9 cellular contexts compared by ENCODE assay signal in the genomic region with DNA sequence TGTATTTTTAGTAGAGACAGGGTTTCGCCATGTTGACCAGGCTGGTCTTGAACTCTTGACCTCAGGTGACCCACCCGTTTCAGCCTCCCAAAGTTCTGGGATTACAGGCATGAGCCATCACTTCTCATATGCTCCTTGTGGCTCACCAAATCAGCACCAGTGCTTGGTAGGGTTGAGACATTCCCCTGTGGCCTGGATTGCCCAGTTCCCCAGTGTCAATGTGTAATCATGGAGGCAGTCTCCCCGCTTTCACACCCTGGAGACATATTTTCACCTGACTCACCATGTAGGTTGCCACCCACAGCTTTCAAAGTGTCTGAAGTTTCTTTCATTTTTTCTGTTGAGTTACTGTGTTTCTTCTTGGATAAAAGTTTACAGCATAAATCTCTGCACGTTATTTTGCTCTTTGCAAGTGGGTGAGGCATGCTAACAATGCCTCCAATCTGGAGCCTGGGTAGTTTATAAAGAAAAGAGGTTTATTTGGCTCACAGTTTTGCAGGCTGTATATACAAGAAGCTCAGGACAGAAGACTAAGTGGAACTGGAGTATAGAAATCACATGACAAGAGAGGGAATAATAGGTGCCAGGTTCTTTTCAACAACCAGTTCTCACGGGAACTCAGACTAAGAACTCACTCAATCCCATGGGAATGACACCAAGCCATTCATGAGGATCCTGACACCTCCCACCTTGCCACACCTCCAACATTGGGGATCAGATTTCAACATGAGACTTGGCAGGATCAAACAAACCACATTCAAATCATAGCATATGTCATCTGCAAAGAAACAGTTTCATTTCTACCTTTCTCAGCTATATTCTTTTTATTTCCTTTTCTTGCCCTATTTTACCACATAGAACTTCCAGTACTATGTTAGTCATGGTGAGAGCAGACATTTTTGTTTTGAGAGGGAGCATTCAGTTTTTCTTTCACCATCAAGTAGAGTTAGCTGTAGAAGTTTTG.
DNase-seq lines count a peak whose midpoint lies in the region; ATAC-seq, FAIRE-seq and TF ChIP-seq lines count a peak whose summit lies in the region.
"Had no signal": no experiment of that assay in that cellular context is flagged by ENCODE, and none has a peak within 500 bp of the region (broad histone marks: within the 10 kb centered on the region; RNA-seq: fewer than 3 reads in every experiment).

No MANE protein-coding gene starts in this region.

- H3K9me3 Mint-ChIP-seq in CD4-positive, alpha-beta memory T cell, result peaks cover 0 to 7% (median 2%) of the 10 kb centered on the region in 8 donors
- H3K9me3 Mint-ChIP-seq in WTC11, result peaks cover 8% of the 10 kb centered on the region

- TF ChIP-seq CTCF in WTC11 (IDR thresholded peaks at IDR 0.05), result no peak

- peak; percentile 28; the same call in 1 of the 2 replicates for ATAC-seq in WTC11
- no peak for ATAC-seq in GM18502 (IDR thresholded peaks at IDR 0.05; ENCODE audit: poor library complexity, unreplicated experiment)

- H3K4me3 ChIP-seq in CD4-positive, alpha-beta memory T cell (ENCODE audit: low read length in 2 of 2), result no peak overlapping the region
- H3K4me3 ChIP-seq: pancreas had no signal

- H3K36me3 ChIP-seq in CD4-positive, alpha-beta memory T cell (ENCODE audit: insufficient read depth, low read length), result no peaks in the 10 kb centered on the region
- H3K36me3 ChIP-seq: pancreas had no signal

- no peaks in the 10 kb centered on the region for H3K27me3 ChIP-seq in CD4-positive, alpha-beta memory T cell (ENCODE audit: insufficient read depth, low read length)
- H3K27me3 ChIP-seq: pancreas had no signal

- intact Hi-C loops in CD4-positive, alpha-beta memory T cell (cut with micrococcal nuclease), result loop anchor here (10.0 kb wide), 1 partner anchor 50 kb away; no protein-coding TSS in a partner anchor

- H3K4me1 ChIP-seq in CD4-positive, alpha-beta memory T cell (ENCODE audit: insufficient read depth, low read length), result peaks cover 49% of the 10 kb centered on the region
- H3K4me1 ChIP-seq: pancreas had no signal

- peak overlapping the region; percentile 3 to 67 (median 34) for H3K4me3 Mint-ChIP-seq in CD4-positive, alpha-beta memory T cell
- H3K4me3 Mint-ChIP-seq in WTC11, result no peak overlapping the region

- peak overlapping the region; percentile 38 to 91 (median 48) for H3K27ac Mint-ChIP-seq in CD4-positive, alpha-beta memory T cell
- H3K27ac Mint-ChIP-seq in WTC11, result peak overlapping the region; percentile 33; the same call in 1 of the 2 replicates

- DNase-seq in CD4-positive, alpha-beta memory T cell, result peak in 4 of 5 donors; percentile 9 to 39 (median 32)
- DNase-seq in H54 (ENCODE audit: insufficient read length, low spot score), result no peak
- DNase-seq in WTC11 (ENCODE audit: low spot score), result no peak
- peak; percentile 70 for DNase-seq in kidney tubule cell (ENCODE audit: low spot score)
- DNase-seq in NCI-H187 treated with DMSO at 0.1 percent for 48 hours (lab: John Stamatoyannopoulos, UW), result no peak
- DNase-seq in NOMO-1 treated with DMSO at 0.1 percent for 48 hours (lab: John Stamatoyannopoulos, UW; ENCODE audit: unreplicated experiment), result no peak
- DNase-seq in NCI-H146 treated with DMSO at 0.1 percent for 48 hours (lab: John Stamatoyannopoulos, UW; ENCODE audit: unreplicated experiment), result no peak
- DNase-seq: pancreas had no signal

- no peak overlapping the region for H3K27ac ChIP-seq in CD4-positive, alpha-beta memory T cell (ENCODE audit: low read depth, low read length)
- H3K27ac ChIP-seq: pancreas had no signal

- peaks cover 13 to 36% of the 10 kb centered on the region in 2 donors for H3K36me3 Mint-ChIP-seq in CD4-positive, alpha-beta memory T cell
- H3K36me3 Mint-ChIP-seq in WTC11, result peaks cover 8% of the 10 kb centered on the region

- H3K4me1 Mint-ChIP-seq in CD4-positive, alpha-beta memory T cell, result peaks cover 33 to 60% (median 48%) of the 10 kb centered on the region in 4 donors
- H3K4me1 Mint-ChIP-seq in WTC11, result peaks cover 7% of the 10 kb centered on the region

- POLR2A ChIA-PET in CD4-positive, alpha-beta memory T cell (lab: Charles Lee; ENCODE audit: partially characterized antibody), result interaction anchor here (0.6 to 1.4 kb wide), 2 partner anchors 112 to 114 kb away, joined by 3 read pairs; no protein-coding TSS in a partner anchor
- POLR2A ChIA-PET in WTC11 (lab: Charles Lee), result no interaction called here

- no peaks in the 10 kb centered on the region for H3K9me3 ChIP-seq in CD4-positive, alpha-beta memory T cell (ENCODE audit: control insufficient read depth in 1 of 2, low read length in 2 of 2)
- H3K9me3 ChIP-seq: pancreas had no signal

- peak; percentile 68 for FAIRE-seq in H54 (lab: Jason Lieb, UNC)
- FAIRE-seq: pancreas had no signal

- no peaks in the 10 kb centered on the region for H3K27me3 Mint-ChIP-seq in CD4-positive, alpha-beta memory T cell
- no peaks in the 10 kb centered on the region for H3K27me3 Mint-ChIP-seq in WTC11 (ENCODE audit: low read depth)

- CTCF ChIA-PET in CD4-positive, alpha-beta memory T cell (lab: Charles Lee; ENCODE audit: partially characterized antibody), result no interaction called here
- CTCF ChIA-PET in WTC11 (lab: Charles Lee), result no interaction called here

- no peak for TF ChIP-seq POLR2A in H54 (IDR thresholded peaks at IDR 0.05; ENCODE audit: low read depth, low read length)

TF ChIP-seq in WTC11, 78 proteins besides CTCF, POLR2A, EP300 and RAD21:
- no peak for TF ChIP-seq NR3C1 (CRISPR knock-in tag; conservative IDR thresholded peaks at IDR 0.05; ENCODE audit: low read depth)

Comparison
In these comparisons a context has a peak if more than half of its experiments do, and no peak if none do; other contexts are left out.
1. DNase-seq: peak in CD4-positive, alpha-beta memory T cell (4 of 5) and kidney tubule cell (single experiment); none in H54 (single experiment), WTC11 (single experiment), NCI-H187 treated with DMSO at 0.1 percent for 48 hours (single experiment), NOMO-1 treated with DMSO at 0.1 percent for 48 hours (single experiment) and NCI-H146 treated with DMSO at 0.1 percent for 48 hours (single experiment).